In the genomic region with DNA sequence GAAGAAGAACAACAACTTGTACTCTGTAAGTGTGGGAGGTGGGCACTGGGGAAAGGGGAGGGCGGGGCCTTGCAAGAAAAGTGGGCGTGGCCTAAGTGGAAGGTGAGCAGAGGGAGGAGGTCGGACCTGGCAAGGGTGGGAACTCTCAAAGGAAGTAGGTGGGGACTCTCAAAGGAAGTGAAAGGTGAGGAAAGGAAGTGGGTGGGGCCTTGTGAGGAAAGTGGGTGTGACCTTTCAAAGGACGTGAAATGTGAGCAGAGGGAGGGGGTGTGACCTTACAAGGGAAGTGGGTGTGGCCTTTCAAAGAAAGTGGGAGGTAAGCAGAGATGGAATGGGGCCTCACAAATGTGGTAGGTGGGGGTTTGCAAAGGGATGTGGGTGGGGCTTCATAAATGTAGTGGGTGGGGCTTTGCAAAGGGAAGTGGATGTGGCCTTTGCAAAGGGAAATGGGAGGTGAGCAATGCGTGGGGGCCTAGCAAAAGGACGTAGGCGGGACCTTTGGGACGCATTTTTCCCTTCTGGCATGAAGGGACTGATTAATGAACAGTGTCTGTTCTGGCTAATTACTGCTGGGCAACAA, we compare ENCODE assay signal across 9 cellular contexts. TPM values are rescaled to one million over a fixed set of nuclear protein-coding genes. Genes with fewer than 3 reads are reported as not detected.
A peak's percentile ranks its signal among the peaks of the same experiment; 100 is the strongest.
DNase-seq lines count a peak whose midpoint lies in the region; ATAC-seq, FAIRE-seq and TF ChIP-seq lines count a peak whose summit lies in the region.
"Had no signal": no experiment of that assay in that cellular context is flagged by ENCODE, and none has a peak within 500 bp of the region (broad histone marks: within the 10 kb centered on the region; RNA-seq: fewer than 3 reads in every experiment).

No MANE protein-coding gene starts in this region.

- peak; percentile 16 for DNase-seq in BE2C
- peak; percentile 68 for DNase-seq in H7
- DNase-seq in T-helper 1 cell: peak; percentile 36 to 95 (median 48)
- peak; percentile 33 for DNase-seq in bronchial epithelial cell (ENCODE audit: low read depth)
- no peak for DNase-seq in spleen

- H3K27ac ChIP-seq in spleen: peak overlapping the region in 5 of 8 donors; percentile 15 to 67 (median 57)

- H3K4me1 ChIP-seq in BE2C (no peaks in the 10 kb centered on the region), spleen (peaks cover 0 to 11% (median 4%) of the 10 kb centered on the region in 6 donors)

- H3K27me3 ChIP-seq in BE2C (no peaks in the 10 kb centered on the region), H7 (ENCODE audit: control insufficient read depth, insufficient read depth, low read length) (no peaks in the 10 kb centered on the region), bronchial epithelial cell (ENCODE audit: control insufficient read depth, insufficient read depth, low read length) (no peaks in the 10 kb centered on the region), spleen (replicated peaks in 1 of 7) (no peaks in the 10 kb centered on the region)

- H3K9me3 ChIP-seq in BE2C (no peaks in the 10 kb centered on the region), spleen (peaks cover 0 to 28% (median 15%) of the 10 kb centered on the region in 8 donors)

- WGBS in spleen, 5 donors: 8 to 17% (median 13%) methylated on average over 8 of the region's 8 CpGs

- no peak for TF ChIP-seq POLR2A in spleen (IDR thresholded peaks at IDR 0.05)

- no peak for ATAC-seq in GM21423 (IDR thresholded peaks at IDR 0.05; ENCODE audit: unreplicated experiment)
- no peak for ATAC-seq in HG02759 (IDR thresholded peaks at IDR 0.05; ENCODE audit: unreplicated experiment)
- ATAC-seq in GM19324 (IDR thresholded peaks at IDR 0.05; ENCODE audit: low FRiP score, unreplicated experiment): no peak

- no peak for TF ChIP-seq CTCF in BE2C (IDR thresholded peaks at IDR 0.05; ENCODE audit: low read depth, low read length)
- TF ChIP-seq CTCF in bronchial epithelial cell (IDR thresholded peaks at IDR 0.05; ENCODE audit: insufficient read depth, low read length, severe bottlenecking): no peak
- no peak for TF ChIP-seq CTCF in spleen (IDR thresholded peaks at IDR 0.05 in 8 of 11, conservative IDR thresholded peaks at IDR 0.05 in 3 of 11)

- FAIRE-seq in bronchial epithelial cell (lab: Jason Lieb, UNC): no peak

- H3K36me3 ChIP-seq in BE2C: no peaks in the 10 kb centered on the region
- H3K36me3 ChIP-seq in H7 (replicated peaks; ENCODE audit: control insufficient read depth, insufficient read depth, low read length): no peaks in the 10 kb centered on the region
- H3K36me3 ChIP-seq in bronchial epithelial cell (ENCODE audit: control insufficient read depth, insufficient read depth, low read length): no peaks in the 10 kb centered on the region
- H3K36me3 ChIP-seq in spleen: no peaks in the 10 kb centered on the region

- H3K4me3 ChIP-seq in BE2C (ENCODE audit: low read depth, low read length) (no peak overlapping the region), H7 (ENCODE audit: insufficient read depth, low read depth, low read length) (no peak overlapping the region), bronchial epithelial cell (ENCODE audit: low read depth, low read length) (no peak overlapping the region), spleen (peak overlapping the region in 1 of 8 donors; percentile 25)

- intact Hi-C loops in spleen (cut with DNase I; ENCODE audit: low total_unique reads): no loop called here

RNA-seq across cellular contexts. Expression of gene ACSBG2, which starts 25.9 kb away (rescaled TPM):
- not detected for polyA plus RNA-seq in BE2C (2012; ENCODE audit: insufficient read depth, insufficient read length, low read depth)
- total RNA-seq in H7 (2014; rRNA removed; shearing (Covaris generic)): not detected in 2 replicates
- total RNA-seq in bronchial epithelial cell (not detected in 2 replicates), spleen (not detected)
- polyA plus RNA-seq in spleen: under 1 TPM in 1 of 3 donors, not detected in 2; 0.22 TPM
- total RNA-seq: pulmonary artery endothelial cell had no signal

RNA-seq across cellular contexts. Expression of gene RFX2, which starts 51.1 kb away (rescaled TPM):
- polyA plus RNA-seq in BE2C (2012; ENCODE audit: insufficient read depth, insufficient read length, low read depth): 19.3 TPM
- total RNA-seq in H7 (2014; rRNA removed; shearing (Covaris generic)): 2.9 and 3.8 TPM in 2 replicates
- 2.4 and 5.6 TPM in 2 replicates for total RNA-seq in bronchial epithelial cell
- total RNA-seq in spleen: 10 to 100 TPM in 4 of 7 donors, 1 to 10 TPM in 3; 6.4 to 15.8 (median 11.1) TPM
- 1 to 10 TPM; 1.1 to 3.2 (median 2.8) TPM for polyA plus RNA-seq in spleen
